20 cellular contexts compared by ENCODE assay signal in genomic region chr6:2414885-2415523, GRCh38.
DNase-seq lines count a peak whose midpoint lies in the region; ATAC-seq and TF ChIP-seq lines count a peak whose summit lies in the region.
"Had no signal": no experiment of that assay in that cellular context is flagged by ENCODE, and none has a peak within 500 bp of the region (broad histone marks: within the 10 kb centered on the region; RNA-seq: fewer than 3 reads in every experiment).

No MANE protein-coding gene starts in this region.

- TF ChIP-seq CTCF in GM23338 (conservative IDR thresholded peaks at IDR 0.05; ENCODE audit: low read depth in 2 of 2) (no peak), ascending aorta (IDR thresholded peaks at IDR 0.05) (no peak), osteoblast (IDR thresholded peaks at IDR 0.05; ENCODE audit: extremely low read depth, low read depth, low read length) (no peak), thoracic aorta (IDR thresholded peaks at IDR 0.05) (no peak), chondrocyte (IDR thresholded peaks at IDR 0.05) (no peak), SK-N-SH (IDR thresholded peaks at IDR 0.05) (no peak)

- DNase-seq in GM23338 (ENCODE audit: low spot score) (no peak), ascending aorta (ENCODE audit: low spot score in 2 of 2) (no peak), osteoblast (ENCODE audit: insufficient read length, low spot score, missing footprints) (no peak), thoracic aorta (ENCODE audit: low spot score) (no peak), inferior parietal cortex (ENCODE audit: extremely low spot score) (no peak), chondrocyte (ENCODE audit: low spot score) (no peak), NCI-H1694 treated with DMSO at 0.1 percent for 48 hours (lab: John Stamatoyannopoulos, UW) (no peak), SK-N-SH (no peak)
- DNase-seq: AML-193; Caco-2; Calu3; CD4-positive, alpha-beta T cell; CD8-positive, alpha-beta T cell; DMS79 treated with DMSO at 0.1 percent for 48 hours; GF-D8 had no signal

- H3K36me3 ChIP-seq in GM23338 (ENCODE audit: insufficient read depth) (no peaks in the 10 kb centered on the region), ascending aorta (no peaks in the 10 kb centered on the region), osteoblast (ENCODE audit: insufficient read depth, low read length) (no peaks in the 10 kb centered on the region), thoracic aorta (no peaks in the 10 kb centered on the region), SK-N-SH (replicated peaks in 1 of 2; ENCODE audit: control insufficient read depth in 1 of 2, insufficient read depth in 2 of 2, low read length in 1 of 2) (no peaks in the 10 kb centered on the region)
- H3K36me3 ChIP-seq: BLaER1 treated with 17β-estradiol and CSF1 and Interleukin-3, amounts not matched to agents 10 nM and 100 nM had no signal

- CTCF ChIA-PET in SK-N-SH (lab: Yijun Ruan, JAX) = no interaction called here

- WGBS in SK-N-SH (ENCODE audit: low lambda C conversion rate) = 73% methylated on average over 17 of the region's 17 CpGs

- H3K9ac ChIP-seq in SK-N-SH = no peak overlapping the region
- H3K9ac ChIP-seq: BLaER1 treated with 17β-estradiol and CSF1 and Interleukin-3, amounts not matched to agents 10 nM and 100 nM had no signal

- H3K4me1 Mint-ChIP-seq in GM23338 = no peaks in the 10 kb centered on the region
- H3K4me1 Mint-ChIP-seq in chondrocyte (ENCODE audit: low read depth) = peaks cover 12% of the 10 kb centered on the region
- H3K4me1 Mint-ChIP-seq: B cell had no signal

- H3K4me3 Mint-ChIP-seq in GM23338 = no peak overlapping the region
- H3K4me3 Mint-ChIP-seq in chondrocyte (ENCODE audit: unreplicated experiment) = no peak overlapping the region
- H3K4me3 Mint-ChIP-seq: B cell; CD4-positive, alpha-beta T cell; CD8-positive, alpha-beta T cell had no signal

- H4K20me1 ChIP-seq in GM23338 (replicated peaks; ENCODE audit: insufficient read depth) = no peaks in the 10 kb centered on the region
- no peaks in the 10 kb centered on the region for H4K20me1 ChIP-seq in osteoblast (ENCODE audit: insufficient read depth, low read length)
- no peaks in the 10 kb centered on the region for H4K20me1 ChIP-seq in SK-N-SH (ENCODE audit: insufficient read depth)
- H4K20me1 ChIP-seq: BLaER1 treated with 17β-estradiol and CSF1 and Interleukin-3, amounts not matched to agents 10 nM and 100 nM had no signal

- H3F3A ChIP-seq in GM23338 (replicated peaks; ENCODE audit: low read depth) (no peaks in the 10 kb centered on the region), SK-N-SH (replicated peaks; ENCODE audit: insufficient read depth) (peaks cover 4% of the 10 kb centered on the region)

- H3K9me3 ChIP-seq in ascending aorta = no peaks in the 10 kb centered on the region
- no peaks in the 10 kb centered on the region for H3K9me3 ChIP-seq in osteoblast (ENCODE audit: low read depth, low read length)
- H3K9me3 ChIP-seq in thoracic aorta = no peaks in the 10 kb centered on the region
- no peaks in the 10 kb centered on the region for H3K9me3 ChIP-seq in SK-N-SH
- H3K9me3 ChIP-seq: A549, Caco-2 had no signal

- H3K27me3 ChIP-seq in GM23338 (ENCODE audit: insufficient read depth) (no peaks in the 10 kb centered on the region), ascending aorta (no peaks in the 10 kb centered on the region), osteoblast (ENCODE audit: insufficient read depth, low read length) (no peaks in the 10 kb centered on the region), thoracic aorta (replicated peaks; ENCODE audit: insufficient read depth) (no peaks in the 10 kb centered on the region), SK-N-SH (ENCODE audit: insufficient read depth) (no peaks in the 10 kb centered on the region)
- H3K27me3 ChIP-seq: BLaER1 treated with 17β-estradiol and CSF1 and Interleukin-3, amounts not matched to agents 10 nM and 100 nM had no signal

- H3K4me3 ChIP-seq in GM23338 (no peak overlapping the region), ascending aorta (no peak overlapping the region), osteoblast (ENCODE audit: insufficient read depth, low read length) (no peak overlapping the region), thoracic aorta (no peak overlapping the region), SK-N-SH (ENCODE audit: low read depth in 2 of 2, low read length in 1 of 2) (no peak overlapping the region)
- H3K4me3 ChIP-seq: A549; BLaER1 treated with 17β-estradiol and CSF1 and Interleukin-3, amounts not matched to agents 10 nM and 100 nM had no signal

- 0 out of 2 replicates have a peak overlapping the region, but pooled peaks have one; percentile 5 for H2AFZ ChIP-seq in GM23338
- H2AFZ ChIP-seq in osteoblast (ENCODE audit: low read length) = peak overlapping the region; percentile 70
- no peak overlapping the region for H2AFZ ChIP-seq in SK-N-SH (ENCODE audit: low read depth)

- no peak for TF ChIP-seq EP300 in SK-N-SH (IDR thresholded peaks at IDR 0.05; ENCODE audit: borderline replicate concordance in 1 of 2, low read depth in 1 of 2, low read length in 1 of 2)

- H3K9me3 Mint-ChIP-seq in GM23338 = peaks cover 3% of the 10 kb centered on the region; the same call in 2 of the 3 replicates
- H3K9me3 Mint-ChIP-seq in chondrocyte (ENCODE audit: low read depth) = no peaks in the 10 kb centered on the region
- H3K9me3 Mint-ChIP-seq: CD4-positive, alpha-beta T cell; CD8-positive, alpha-beta T cell had no signal

- POLR2A ChIA-PET in SK-N-SH (lab: Yijun Ruan, JAX) = no interaction called here

- no peaks in the 10 kb centered on the region for H3K36me3 Mint-ChIP-seq in GM23338 (ENCODE audit: low read depth)
- H3K36me3 Mint-ChIP-seq in chondrocyte (ENCODE audit: low read depth) = peaks cover 3% of the 10 kb centered on the region
- H3K36me3 Mint-ChIP-seq: CD8-positive, alpha-beta T cell had no signal

- H3K4me2 ChIP-seq in GM23338 (no peak overlapping the region), osteoblast (ENCODE audit: insufficient read depth, low read length) (peak overlapping the region; percentile 10), SK-N-SH (no peak overlapping the region)
- H3K4me2 ChIP-seq: A549; BLaER1 treated with 17β-estradiol and CSF1 and Interleukin-3, amounts not matched to agents 10 nM and 100 nM had no signal

- H3K27ac ChIP-seq in GM23338 (ENCODE audit: low read depth) (no peak overlapping the region), ascending aorta (peak overlapping the region; percentile 40 to 50), osteoblast (ENCODE audit: low read depth, low read length) (peak overlapping the region; percentile 51), thoracic aorta (peak overlapping the region; percentile 35 to 64), SK-N-SH (ENCODE audit: low read depth in 2 of 2, low read length in 1 of 2) (no peak overlapping the region)
- H3K27ac ChIP-seq: 22Rv1; A549; BLaER1 treated with 17β-estradiol and CSF1 and Interleukin-3, amounts not matched to agents 10 nM and 100 nM; C4-2B had no signal

- no peak for TF ChIP-seq RAD21 in SK-N-SH (IDR thresholded peaks at IDR 0.05; ENCODE audit: low read length)

- no peak for ATAC-seq in GM23338
- ATAC-seq in thoracic aorta (ENCODE audit: insufficient number of reproducible peaks, low FRiP score, low read depth) = no peak
- ATAC-seq: A549; CD8-positive, alpha-beta T cell had no signal

- no peaks in the 10 kb centered on the region for H3K9me2 ChIP-seq in GM23338 (ENCODE audit: insufficient read depth)
- H3K9me2 ChIP-seq in SK-N-SH = no peaks in the 10 kb centered on the region

- H3K27me3 Mint-ChIP-seq in GM23338 (ENCODE audit: insufficient read depth, low read depth, poor library complexity) = no peaks in the 10 kb centered on the region
- H3K27me3 Mint-ChIP-seq in chondrocyte (ENCODE audit: low read depth) = no peaks in the 10 kb centered on the region
- H3K27me3 Mint-ChIP-seq: B cell; CD4-positive, alpha-beta T cell had no signal

- H3K4me1 ChIP-seq in GM23338 (ENCODE audit: insufficient read depth) (no peaks in the 10 kb centered on the region), ascending aorta (peaks cover 0 to 7% of the 10 kb centered on the region in 2 donors), osteoblast (ENCODE audit: insufficient read depth, low read length) (peaks cover 21% of the 10 kb centered on the region), thoracic aorta (ENCODE audit: control insufficient read depth in 1 of 2, low read depth in 2 of 2) (peaks cover 3 to 22% of the 10 kb centered on the region in 2 donors), SK-N-SH (ENCODE audit: control insufficient read depth in 1 of 2, insufficient read depth in 2 of 2, low read depth in 1 of 2, low read length in 1 of 2) (no peaks in the 10 kb centered on the region; a peak in 1 of 4 replicates)
- H3K4me1 ChIP-seq: A549, Caco-2 had no signal

- H3K27ac Mint-ChIP-seq in GM23338 = no peak overlapping the region
- no peak overlapping the region for H3K27ac Mint-ChIP-seq in chondrocyte (ENCODE audit: unreplicated experiment)
- H3K27ac Mint-ChIP-seq: B cell; CD4-positive, alpha-beta T cell; CD8-positive, alpha-beta T cell had no signal

- H3K79me2 ChIP-seq in GM23338 (replicated peaks; ENCODE audit: insufficient read depth) = no peaks in the 10 kb centered on the region
- no peaks in the 10 kb centered on the region for H3K79me2 ChIP-seq in osteoblast (ENCODE audit: insufficient read depth, low read length)
- H3K79me2 ChIP-seq in SK-N-SH (ENCODE audit: insufficient read depth) = no peaks in the 10 kb centered on the region

- intact Hi-C loops in ascending aorta (cut with DNase I) = no loop called here

TF ChIP-seq in SK-N-SH, 30 proteins besides CTCF, POLR2A, EP300 and RAD21:
- TF ChIP-seq NFIC (IDR thresholded peaks at IDR 0.05; ENCODE audit: borderline replicate concordance) (no peak), RFX5 (IDR thresholded peaks at IDR 0.05; ENCODE audit: low read length) (no peak), JUND (IDR thresholded peaks at IDR 0.05) (no peak)

Comparison
In these comparisons a context has a peak if more than half of its experiments do, and no peak if none do; other contexts are left out.
1. H3K27ac ChIP-seq: peak in ascending aorta (2 of 2), osteoblast (single experiment) and thoracic aorta (2 of 2); none in GM23338 (single experiment) and SK-N-SH (0 of 2).